In the genomic region with DNA sequence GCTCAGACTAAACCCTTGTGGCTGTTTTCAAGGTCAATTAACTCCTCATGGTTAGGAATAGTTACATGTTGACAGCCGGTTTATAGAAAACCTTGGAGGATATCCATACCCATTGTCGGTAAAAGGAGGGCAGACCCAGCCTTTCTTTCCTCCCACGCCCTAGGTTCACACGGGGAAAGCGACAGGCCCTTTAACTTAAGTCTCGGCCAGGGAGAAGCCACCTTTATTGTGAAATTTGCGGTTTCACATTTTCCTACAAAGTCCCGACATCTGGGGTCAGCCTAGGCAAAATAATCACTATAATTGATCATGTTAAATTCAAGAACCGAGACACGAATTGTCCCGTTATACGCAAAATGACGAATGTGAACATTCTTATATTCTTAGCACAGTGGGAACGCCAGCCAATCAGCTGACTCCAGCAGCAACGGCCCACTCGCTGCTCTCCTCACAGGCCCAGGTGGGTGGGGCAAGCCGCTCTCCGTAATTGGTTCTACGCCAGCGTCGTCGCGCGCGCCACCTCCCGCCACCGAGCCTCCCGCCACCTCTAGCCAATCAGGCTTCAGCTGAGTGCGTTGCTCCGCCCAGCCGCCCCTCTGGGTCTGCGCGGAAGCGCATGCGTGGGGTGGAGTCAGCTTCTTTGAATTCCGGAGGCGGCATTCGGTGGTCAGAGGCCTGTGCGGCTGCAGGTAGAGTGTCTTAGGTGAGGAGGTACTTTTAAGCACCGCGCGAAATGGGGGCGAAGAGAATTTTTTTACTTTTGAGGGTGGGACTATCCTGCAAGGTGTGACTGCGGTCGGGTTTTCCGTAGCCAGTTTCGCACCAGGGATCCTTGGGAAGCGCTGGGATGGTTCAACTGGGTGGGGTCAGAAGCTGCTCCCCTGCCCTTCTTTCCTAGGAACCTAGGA, we compare ENCODE assay signal across 8 cellular contexts. TPM values are rescaled to one million over a fixed set of nuclear protein-coding genes. Genes with fewer than 3 reads are reported as not detected.
DNase-seq lines count a peak whose midpoint lies in the region; ATAC-seq and TF ChIP-seq lines count a peak whose summit lies in the region.

A gene with protein sequence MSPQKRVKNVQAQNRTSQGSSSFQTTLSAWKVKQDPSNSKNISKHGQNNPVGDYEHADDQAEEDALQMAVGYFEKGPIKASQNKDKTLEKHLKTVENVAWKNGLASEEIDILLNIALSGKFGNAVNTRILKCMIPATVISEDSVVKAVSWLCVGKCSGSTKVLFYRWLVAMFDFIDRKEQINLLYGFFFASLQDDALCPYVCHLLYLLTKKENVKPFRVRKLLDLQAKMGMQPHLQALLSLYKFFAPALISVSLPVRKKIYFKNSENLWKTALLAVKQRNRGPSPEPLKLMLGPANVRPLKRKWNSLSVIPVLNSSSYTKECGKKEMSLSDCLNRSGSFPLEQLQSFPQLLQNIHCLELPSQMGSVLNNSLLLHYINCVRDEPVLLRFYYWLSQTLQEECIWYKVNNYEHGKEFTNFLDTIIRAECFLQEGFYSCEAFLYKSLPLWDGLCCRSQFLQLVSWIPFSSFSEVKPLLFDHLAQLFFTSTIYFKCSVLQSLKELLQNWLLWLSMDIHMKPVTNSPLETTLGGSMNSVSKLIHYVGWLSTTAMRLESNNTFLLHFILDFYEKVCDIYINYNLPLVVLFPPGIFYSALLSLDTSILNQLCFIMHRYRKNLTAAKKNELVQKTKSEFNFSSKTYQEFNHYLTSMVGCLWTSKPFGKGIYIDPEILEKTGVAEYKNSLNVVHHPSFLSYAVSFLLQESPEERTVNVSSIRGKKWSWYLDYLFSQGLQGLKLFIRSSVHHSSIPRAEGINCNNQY (plus strand): TSS at position 659 of the 908 bp plus-strand sequence. CDS start 2,867 bp downstream, outside the sequence.

- H3K9me3 ChIP-seq in SK-N-MC (ENCODE audit: low read depth, low read length) (no peaks in the 10 kb centered on the region), gastroesophageal sphincter (no peaks in the 10 kb centered on the region), neuronal stem cell (replicated peaks in 1 of 2; ENCODE audit: control insufficient read depth in 2 of 2, insufficient read depth in 1 of 2, low read depth in 1 of 2, low read length in 2 of 2) (no peaks in the 10 kb centered on the region), subcutaneous abdominal adipose tissue (ENCODE audit: control insufficient read depth in 5 of 5, low read length in 5 of 5) (no peaks in the 10 kb centered on the region)

- no peak within 1 kb of the TSS for H2BK15ac ChIP-seq in neuronal stem cell (ENCODE audit: low read length)

- no peak within 1 kb of the TSS for H3K4ac ChIP-seq in neuronal stem cell (ENCODE audit: low read length)

- ATAC-seq in HG02588 (IDR thresholded peaks at IDR 0.05; ENCODE audit: unreplicated experiment) = peak; percentile 98
- peak; percentile 99 for ATAC-seq in gastroesophageal sphincter

- H2AFZ ChIP-seq in neuronal stem cell (ENCODE audit: low read length) = peak within 1 kb of the TSS; percentile 54

- no peak for TF ChIP-seq EP300 in gastroesophageal sphincter (IDR thresholded peaks at IDR 0.05)

- H3K27me3 Mint-ChIP-seq in activated naive CD4-positive, alpha-beta T cell treated with anti-CD3 and anti-CD28 coated beads, Interleukin-2, amount 10 ng/mL, durations not matched to agents 7 days and 5 days = no peaks in the 10 kb centered on the region

- H2BK5ac ChIP-seq in neuronal stem cell (ENCODE audit: low read length) = no peak within 1 kb of the TSS

- no peak within 1 kb of the TSS for H3K18ac ChIP-seq in neuronal stem cell (ENCODE audit: low read length)

- H2AK5ac ChIP-seq in neuronal stem cell (ENCODE audit: low read depth, low read length) = no peak within 1 kb of the TSS

- TF ChIP-seq POLR2A in gastroesophageal sphincter (IDR thresholded peaks at IDR 0.05) = peak; percentile 24 to 29

- H3K4me1 ChIP-seq in gastroesophageal sphincter (no peaks in the 10 kb centered on the region), neuronal stem cell (ENCODE audit: control insufficient read depth in 2 of 2, insufficient read depth in 1 of 2, low read depth in 1 of 2, low read length in 2 of 2) (peaks cover 0 to 3% of the 10 kb centered on the region in 2 donors), subcutaneous abdominal adipose tissue (ENCODE audit: control insufficient read depth in 5 of 5, insufficient read depth in 5 of 5, low read length in 5 of 5) (peaks cover 2 to 8% (median 6%) of the 10 kb centered on the region in 5 donors)

- H3K9me3 Mint-ChIP-seq in activated naive CD4-positive, alpha-beta T cell treated with anti-CD3 and anti-CD28 coated beads, Interleukin-2, amount 10 ng/mL, durations not matched to agents 7 days and 5 days = no peaks in the 10 kb centered on the region

- no peaks in the 10 kb centered on the region for H3K27me3 ChIP-seq in gastroesophageal sphincter
- no peaks in the 10 kb centered on the region for H3K27me3 ChIP-seq in neuronal stem cell (ENCODE audit: control insufficient read depth in 3 of 3, insufficient read depth in 3 of 3, low read depth in 1 of 3, low read length in 3 of 3)
- H3K27me3 ChIP-seq in subcutaneous abdominal adipose tissue (ENCODE audit: control insufficient read depth in 5 of 5, insufficient read depth in 4 of 5, low read length in 5 of 5) = peaks cover 0 to 3% (median 0%) of the 10 kb centered on the region in 5 donors

- peaks cover 22% of the 10 kb centered on the region for H3K36me3 Mint-ChIP-seq in activated naive CD4-positive, alpha-beta T cell treated with anti-CD3 and anti-CD28 coated beads, Interleukin-2, amount 10 ng/mL, durations not matched to agents 7 days and 5 days

- H3K36me3 ChIP-seq in SK-N-MC (ENCODE audit: insufficient read depth, low read length) (peaks cover 12% of the 10 kb centered on the region), gastroesophageal sphincter (no peaks in the 10 kb centered on the region), neuronal stem cell (replicated peaks in 1 of 2; ENCODE audit: control insufficient read depth in 2 of 2, insufficient read depth in 2 of 2, low read length in 2 of 2) (peaks cover 0 to 26% of the 10 kb centered on the region in 2 donors), subcutaneous abdominal adipose tissue (ENCODE audit: control insufficient read depth in 5 of 5, insufficient read depth in 5 of 5, low read length in 5 of 5) (no peaks in the 10 kb centered on the region)

- H3K27ac ChIP-seq in SK-N-MC = 0 out of 2 replicates have a peak within 1 kb of the TSS, but pooled peaks have one; percentile 42
- peak within 1 kb of the TSS; percentile 79 to 98 (median 83) for H3K27ac ChIP-seq in gastroesophageal sphincter
- H3K27ac ChIP-seq in neuronal stem cell (replicated peaks; ENCODE audit: low read length) = no peak within 1 kb of the TSS
- peak within 1 kb of the TSS; percentile 84 for H3K27ac ChIP-seq in subcutaneous abdominal adipose tissue (ENCODE audit: low read depth, low read length)

- H2BK12ac ChIP-seq in neuronal stem cell (ENCODE audit: low read length) = no peak within 1 kb of the TSS

- peak within 1 kb of the TSS; percentile 95 for H3K4me3 Mint-ChIP-seq in activated naive CD4-positive, alpha-beta T cell treated with anti-CD3 and anti-CD28 coated beads, Interleukin-2, amount 10 ng/mL, durations not matched to agents 7 days and 5 days

- no peak within 1 kb of the TSS for H4K8ac ChIP-seq in neuronal stem cell (ENCODE audit: low read depth, low read length)

- CTCF ChIA-PET in activated naive CD4-positive, alpha-beta T cell treated with anti-CD3 and anti-CD28 coated beads, Interleukin-2, amount 10 ng/mL, durations not matched to agents 7 days and 5 days (lab: Charles Lee) = no interaction called here

- peak; percentile 63 for DNase-seq in NCI-H1048 (lab: John Stamatoyannopoulos, UW)
- peak; percentile 62 for DNase-seq in SK-N-MC (ENCODE audit: low read depth, low spot score)
- DNase-seq in activated naive CD4-positive, alpha-beta T cell treated with anti-CD3 and anti-CD28 coated beads, Interleukin-2, amount 10 ng/mL, durations not matched to agents 7 days and 5 days = peak; percentile 95
- DNase-seq in neuronal stem cell (ENCODE audit: low spot score) = peak; percentile 82

- H3K4me3 ChIP-seq in GM08714 (ENCODE audit: low read length) = peak within 1 kb of the TSS; percentile 93
- H3K4me3 ChIP-seq in SK-N-MC = peak within 1 kb of the TSS; percentile 81
- peak within 1 kb of the TSS; percentile 49 to 64 for H3K4me3 ChIP-seq in gastroesophageal sphincter
- H3K4me3 ChIP-seq in neuronal stem cell (ENCODE audit: low read length in 2 of 2) = peak within 1 kb of the TSS; percentile 63 to 90
- H3K4me3 ChIP-seq in subcutaneous abdominal adipose tissue (ENCODE audit: low read depth in 1 of 5, low read length in 5 of 5) = peak within 1 kb of the TSS; percentile 62 to 81 (median 69)

- H2BK120ac ChIP-seq in neuronal stem cell (ENCODE audit: low read depth, low read length) = no peak within 1 kb of the TSS

- no peak within 1 kb of the TSS for H3K14ac ChIP-seq in neuronal stem cell (ENCODE audit: low read length)

- H3K79me1 ChIP-seq in neuronal stem cell (ENCODE audit: low read depth, low read length) = peaks cover 3% of the 10 kb centered on the region

- H3K9ac ChIP-seq in SK-N-MC (ENCODE audit: insufficient read length) (peak within 1 kb of the TSS; percentile 83), neuronal stem cell (ENCODE audit: low read depth, low read length, poor library complexity) (no peak within 1 kb of the TSS), subcutaneous abdominal adipose tissue (ENCODE audit: low read length in 5 of 5) (peak within 1 kb of the TSS; percentile 52 to 75 (median 64))

- H3K4me2 ChIP-seq in neuronal stem cell (ENCODE audit: insufficient read depth, low read length, poor library complexity, severe bottlenecking) = peak within 1 kb of the TSS; percentile 32

- TF ChIP-seq CTCF in gastroesophageal sphincter (IDR thresholded peaks at IDR 0.05) = peak in 1 of 4 experiments; percentile 13

- no peak within 1 kb of the TSS for H3K23ac ChIP-seq in neuronal stem cell (ENCODE audit: low read depth, low read length, poor library complexity)

- no peak within 1 kb of the TSS for H4K91ac ChIP-seq in neuronal stem cell (ENCODE audit: low read depth, low read length, poor library complexity)

- H3K27ac Mint-ChIP-seq in activated naive CD4-positive, alpha-beta T cell treated with anti-CD3 and anti-CD28 coated beads, Interleukin-2, amount 10 ng/mL, durations not matched to agents 7 days and 5 days = peak within 1 kb of the TSS; percentile 90

- H3K4me1 Mint-ChIP-seq in activated naive CD4-positive, alpha-beta T cell treated with anti-CD3 and anti-CD28 coated beads, Interleukin-2, amount 10 ng/mL, durations not matched to agents 7 days and 5 days = peaks cover 42% of the 10 kb centered on the region

- 0 to 52% methylated on average over 1 to 14 of the region's 48 CpGs for WGBS in gastroesophageal sphincter (ENCODE audit: low coverage in 1 of 2), 2 donors
- no CpG with 5 or more reads among the region's 48 CpGs for WGBS in neuronal stem cell (ENCODE audit: extremely low coverage in 2 of 2, insufficient read length in 2 of 2, insufficient replicate concordance in 1 of 2), 2 donors

RNA-seq across cellular contexts. Expression of the gene that starts here (rescaled TPM):
- total RNA-seq in gastroesophageal sphincter = 1 to 10 TPM in 3 of 4 donors, under 1 TPM in 1; 0.93 to 3.1 (median 2.1) TPM
- polyA plus RNA-seq in neuronal stem cell (2013, experiment 1 of 2) = 12.5 TPM
- 13.4 TPM for polyA plus RNA-seq in neuronal stem cell (2013, experiment 2 of 2)
